ENCODE assay signal across 26 cellular contexts in genomic region chr15:85762039-85762755, GRCh38. TPM values are rescaled to one million over a fixed set of nuclear protein-coding genes. Genes with fewer than 3 reads are reported as not detected.
DNase-seq lines count a peak whose midpoint lies in the region; ATAC-seq and TF ChIP-seq lines count a peak whose summit lies in the region.
"Had no signal": no experiment of that assay in that cellular context is flagged by ENCODE, and none has a peak within 500 bp of the region (broad histone marks: within the 10 kb centered on the region; RNA-seq: fewer than 3 reads in every experiment).

No MANE protein-coding gene starts in this region.

- TF ChIP-seq POLR2A in esophagus squamous epithelium (IDR thresholded peaks at IDR 0.05) = no peak

- WGBS in esophagus squamous epithelium, 2 donors = 80 to 90% methylated on average over 2 of the region's 15 CpGs

- H3K27ac Mint-ChIP-seq in GM23338 = peak overlapping the region; percentile 68; the same call in 1 of the 2 replicates
- H3K27ac Mint-ChIP-seq: T-helper 1 cell treated with Interleukin-12 subunit alpha and Interleukin-12 subunit beta and Interleukin-4 antibody, amounts not matched to agents 30 μg/mL and 1 μg/mL, for 36 hours; type B pancreatic cell had no signal

- H3K9me2 ChIP-seq in GM23338 (ENCODE audit: insufficient read depth) = no peaks in the 10 kb centered on the region
- H3K9me2 ChIP-seq: SK-N-SH had no signal

- H3K27me3 Mint-ChIP-seq in GM23338 (ENCODE audit: insufficient read depth, low read depth, poor library complexity) = peaks cover 4% of the 10 kb centered on the region
- H3K27me3 Mint-ChIP-seq: naive B cell, type B pancreatic cell had no signal

- H2AFZ ChIP-seq in GM23338 (no peak overlapping the region), osteoblast (ENCODE audit: low read length) (no peak overlapping the region)

- no peaks in the 10 kb centered on the region for H3K9me3 Mint-ChIP-seq in GM23338
- H3K9me3 Mint-ChIP-seq: naive B cell; T-helper 1 cell treated with Interleukin-12 subunit alpha and Interleukin-12 subunit beta and Interleukin-4 antibody, amounts not matched to agents 30 μg/mL and 1 μg/mL, for 36 hours; type B pancreatic cell had no signal

- H3K27ac ChIP-seq in GM23338 (ENCODE audit: low read depth) (no peak overlapping the region), SJCRH30 (peak overlapping the region; percentile 67), esophagus squamous epithelium (peak overlapping the region; percentile 3 to 67 (median 60)), osteoblast (ENCODE audit: low read depth, low read length) (peak overlapping the region; percentile 61)

- no peak overlapping the region for H3K4me3 ChIP-seq in GM23338
- H3K4me3 ChIP-seq in SJCRH30 = no peak overlapping the region
- H3K4me3 ChIP-seq in esophagus squamous epithelium = no peak overlapping the region
- no peak overlapping the region for H3K4me3 ChIP-seq in osteoblast (ENCODE audit: insufficient read depth, low read length)
- H3K4me3 ChIP-seq: BLaER1 treated with 17β-estradiol and CSF1 and Interleukin-3, amounts not matched to agents 10 nM and 100 nM; HAP-1 had no signal

- TF ChIP-seq CTCF in GM23338 (conservative IDR thresholded peaks at IDR 0.05; ENCODE audit: low read depth in 2 of 2) (no peak), esophagus squamous epithelium (IDR thresholded peaks at IDR 0.05) (no peak), osteoblast (IDR thresholded peaks at IDR 0.05; ENCODE audit: extremely low read depth, low read depth, low read length) (no peak)

- H3K4me2 ChIP-seq in GM23338 (no peak overlapping the region), osteoblast (ENCODE audit: insufficient read depth, low read length) (no peak overlapping the region)
- H3K4me2 ChIP-seq: BLaER1 treated with 17β-estradiol and CSF1 and Interleukin-3, amounts not matched to agents 10 nM and 100 nM; SK-N-SH had no signal

- no peaks in the 10 kb centered on the region for H4K20me1 ChIP-seq in GM23338 (replicated peaks; ENCODE audit: insufficient read depth)
- peaks cover 31% of the 10 kb centered on the region for H4K20me1 ChIP-seq in osteoblast (ENCODE audit: insufficient read depth, low read length)

- no peak overlapping the region for H3K4me3 Mint-ChIP-seq in GM23338
- H3K4me3 Mint-ChIP-seq: T-helper 1 cell treated with Interleukin-12 subunit alpha and Interleukin-12 subunit beta and Interleukin-4 antibody, amounts not matched to agents 30 μg/mL and 1 μg/mL, for 36 hours; type B pancreatic cell had no signal

- intact Hi-C loops in esophagus squamous epithelium (cut with DNase I) = no loop called here

- peaks cover 28% of the 10 kb centered on the region for H3K79me2 ChIP-seq in GM23338 (replicated peaks; ENCODE audit: insufficient read depth)
- H3K79me2 ChIP-seq in osteoblast (ENCODE audit: insufficient read depth, low read length) = peaks cover 7% of the 10 kb centered on the region

- H3K9me3 ChIP-seq in SJCRH30 (replicated peaks) = no peaks in the 10 kb centered on the region
- H3K9me3 ChIP-seq in esophagus squamous epithelium = no peaks in the 10 kb centered on the region
- no peaks in the 10 kb centered on the region for H3K9me3 ChIP-seq in osteoblast (ENCODE audit: low read depth, low read length)
- H3K9me3 ChIP-seq: BLaER1 treated with 17β-estradiol and CSF1 and Interleukin-3, amounts not matched to agents 10 nM and 100 nM; HAP-1; SK-N-SH had no signal

- no peaks in the 10 kb centered on the region for H3F3A ChIP-seq in GM23338 (replicated peaks; ENCODE audit: low read depth)

- H3K27me3 ChIP-seq in GM23338 (ENCODE audit: insufficient read depth) = no peaks in the 10 kb centered on the region
- H3K27me3 ChIP-seq in SJCRH30 = no peaks in the 10 kb centered on the region
- no peaks in the 10 kb centered on the region for H3K27me3 ChIP-seq in esophagus squamous epithelium
- H3K27me3 ChIP-seq in osteoblast (ENCODE audit: insufficient read depth, low read length) = no peaks in the 10 kb centered on the region
- H3K27me3 ChIP-seq: BLaER1 treated with 17β-estradiol and CSF1 and Interleukin-3, amounts not matched to agents 10 nM and 100 nM had no signal

- H3K36me3 ChIP-seq in GM23338 (ENCODE audit: insufficient read depth) (no peaks in the 10 kb centered on the region), SJCRH30 (no peaks in the 10 kb centered on the region), esophagus squamous epithelium (peaks cover 0 to 54% (median 0%) of the 10 kb centered on the region in 3 donors), osteoblast (ENCODE audit: insufficient read depth, low read length) (no peaks in the 10 kb centered on the region)

- peaks cover 23% of the 10 kb centered on the region for H3K36me3 Mint-ChIP-seq in GM23338 (ENCODE audit: low read depth)
- H3K36me3 Mint-ChIP-seq: naive B cell, type B pancreatic cell had no signal

- no peak for ATAC-seq in GM23338
- ATAC-seq in GM18868 (IDR thresholded peaks at IDR 0.05; ENCODE audit: unreplicated experiment) = no peak

- H3K4me1 Mint-ChIP-seq in GM23338 = peaks cover 26% of the 10 kb centered on the region

- DNase-seq in GM23338 (ENCODE audit: low spot score) = no peak
- peak; percentile 41 to 64 for DNase-seq in SJCRH30
- no peak for DNase-seq in esophagus squamous epithelium (lab: John Stamatoyannopoulos, UW)
- DNase-seq in osteoblast (ENCODE audit: insufficient read length, low spot score, missing footprints) = peak; percentile 65
- DNase-seq in NCI-H82 (lab: John Stamatoyannopoulos, UW) = no peak
- DNase-seq in NCI-H748 (lab: John Stamatoyannopoulos, UW; ENCODE audit: unreplicated experiment) = no peak
- DNase-seq: activated CD4-positive, alpha-beta T cell treated with anti-CD3 and anti-CD28 coated beads for 1 hour; activated effector memory CD4-positive, alpha-beta T cell treated with anti-CD3 and anti-CD28 coated beads, Interleukin-2, amount 50 U/mL, for 16 hours; DMS79; effector CD4-positive, alpha-beta T cell; foreskin fibroblast; GDM1; KBM-7; MM.1S; naive B cell; NCI-H1417; NCI-H2029 treated with DMSO at 0.1 percent for 48 hours; NCI-H526 treated with DMSO at 0.1 percent for 48 hours; SK-N-SH; small intestine; stimulated activated CD4-positive, alpha-beta T cell treated with anti-CD3 and anti-CD28 coated beads, Interleukin-2, amount 100 ng/mL, for 24 hours had no signal

- H3K4me1 ChIP-seq in GM23338 (ENCODE audit: insufficient read depth) (no peaks in the 10 kb centered on the region), SJCRH30 (peaks cover 15% of the 10 kb centered on the region), esophagus squamous epithelium (peaks cover 0 to 59% (median 26%) of the 10 kb centered on the region in 3 donors), osteoblast (ENCODE audit: insufficient read depth, low read length) (peaks cover 10% of the 10 kb centered on the region)
- H3K4me1 ChIP-seq: HAP-1 had no signal

TF ChIP-seq in GM23338, 12 proteins besides CTCF, POLR2A, EP300 and RAD21 (continues in another document):
- TF ChIP-seq JUNB (IDR thresholded peaks at IDR 0.05; ENCODE audit: unreplicated experiment) = no peak
- TF ChIP-seq ZNF114 (CRISPR knock-in tag; IDR thresholded peaks at IDR 0.05) = no peak
- TF ChIP-seq ZNF331 (CRISPR knock-in tag; IDR thresholded peaks at IDR 0.05; ENCODE audit: low read depth) = no peak
- TF ChIP-seq STAT1 (IDR thresholded peaks at IDR 0.05; ENCODE audit: unreplicated experiment) = no peak
- no peak for TF ChIP-seq CREB1 (CRISPR knock-in tag; IDR thresholded peaks at IDR 0.05; ENCODE audit: low read depth)
- no peak for TF ChIP-seq POLR2AphosphoS5 (IDR thresholded peaks at IDR 0.05; ENCODE audit: low read depth)

RNA-seq across cellular contexts. Expression of gene KLHL25, which starts 32.5 kb away (rescaled TPM):
- 28.5 and 38.3 TPM in 2 replicates for total RNA-seq in GM23338 (2014; rRNA removed; shearing (Covaris generic))
- polyA plus RNA-seq in GM23338 (2016; fragmentation: Nextera tagmentation; extraction: Ambion mirVana) = 5.2 and 5.8 TPM in 2 replicates
- 8.2 and 9.5 TPM in 2 replicates for total RNA-seq in SJCRH30 (2014; rRNA removed; shearing (Covaris generic))
- total RNA-seq in esophagus squamous epithelium = 10 to 100 TPM in 1 of 4 donors, 1 to 10 TPM in 3; 3.1 to 11.6 (median 8.1) TPM
- 3.8 and 4.3 TPM in 2 replicates for total RNA-seq in osteoblast

Comparison
In these comparisons a context has a peak if more than half of its experiments do, and no peak if none do; other contexts are left out.
1. DNase-seq: peak in SJCRH30 (2 of 2) and osteoblast (single experiment); none in GM23338 (single experiment), esophagus squamous epithelium (single experiment), NCI-H82 (single experiment) and NCI-H748 (single experiment).